28 cellular contexts compared by ENCODE assay signal in genomic region chr7:90916319-90916718, GRCh38.
"Had no signal": no experiment of that assay in that cellular context is flagged by ENCODE, and none has a peak within 500 bp of the region (broad histone marks: within the 10 kb centered on the region; RNA-seq: fewer than 3 reads in every experiment).

No MANE protein-coding gene starts in this region.

- H3K27ac Mint-ChIP-seq: immature natural killer cell; naive thymus-derived CD4-positive, alpha-beta T cell; natural killer cell treated with Interleukin-12 subunit alpha and Interleukin-12 subunit beta and Interleukin-15 and Interleukin-18, amount 100 ng/mL, for 72 hours; progenitor cell of endocrine pancreas; stimulated activated naive B cell treated with anti-CD40 and anti-IgM and Interleukin-4, amounts not matched to agents 10 μg/mL and 1 μg/mL and 100 μg/mL, for 72 hours had no signal

- H3K27ac ChIP-seq: left lung, lower lobe of right lung, ovary, right atrium auricular region, skin epidermis, stomach, testis, thyroid gland, transverse colon, upper lobe of left lung had no signal

- H3K4me3 Mint-ChIP-seq: immature natural killer cell; naive thymus-derived CD4-positive, alpha-beta T cell; natural killer cell treated with Interleukin-12 subunit alpha and Interleukin-12 subunit beta and Interleukin-15 and Interleukin-18, amount 100 ng/mL, for 72 hours; stimulated activated naive B cell treated with anti-CD40 and anti-IgM and Interleukin-4, amounts not matched to agents 10 μg/mL and 1 μg/mL and 100 μg/mL, for 72 hours had no signal

- H3K27me3 Mint-ChIP-seq: naive thymus-derived CD4-positive, alpha-beta T cell; natural killer cell treated with Interleukin-12 subunit alpha and Interleukin-12 subunit beta and Interleukin-15 and Interleukin-18, amount 100 ng/mL, for 72 hours; progenitor cell of endocrine pancreas; stimulated activated naive B cell treated with anti-CD40 and anti-IgM and Interleukin-4, amounts not matched to agents 10 μg/mL and 1 μg/mL and 100 μg/mL, for 72 hours had no signal

- H3K9me3 ChIP-seq: left lung, lower lobe of right lung, mucosa of descending colon, ovary, right atrium auricular region, stomach, testis, thyroid gland, transverse colon, upper lobe of left lung had no signal

- H3K36me3 Mint-ChIP-seq: immature natural killer cell; naive thymus-derived CD4-positive, alpha-beta T cell; natural killer cell treated with Interleukin-12 subunit alpha and Interleukin-12 subunit beta and Interleukin-15 and Interleukin-18, amount 100 ng/mL, for 72 hours had no signal

- H3K4me1 ChIP-seq: left lung, lower lobe of right lung, right atrium auricular region, stomach, testis, thyroid gland, transverse colon, upper lobe of left lung had no signal

- ATAC-seq: left colon; left lung; lower lobe of right lung; mucosa of descending colon; naive thymus-derived CD4-positive, alpha-beta T cell; natural killer cell treated with Interleukin-12 subunit alpha and Interleukin-12 subunit beta and Interleukin-15 and Interleukin-18, amount 100 ng/mL, for 72 hours; sciatic nerve; stimulated activated naive B cell treated with anti-CD40 and anti-IgM and Interleukin-4, amounts not matched to agents 10 μg/mL and 1 μg/mL and 100 μg/mL, for 72 hours; stimulated activated naive CD8-positive, alpha-beta T cell treated with anti-CD3 and anti-CD28 coated beads, Interleukin-15, Interleukin-2, amounts not matched to agents 100 U/mL and 50 U/mL, for 24 hours had no signal

- H3K36me3 ChIP-seq: left lung, lower lobe of right lung, ovary, right atrium auricular region, stomach, thyroid gland, transverse colon, upper lobe of left lung had no signal

- H3K4me3 ChIP-seq: left lung, lower lobe of right lung, mucosa of descending colon, ovary, right atrium auricular region, skin epidermis, stomach, testis, thyroid gland, transverse colon, upper lobe of left lung had no signal

- H3K4me1 Mint-ChIP-seq: immature natural killer cell; naive thymus-derived CD4-positive, alpha-beta T cell had no signal

- FAIRE-seq: islet of Langerhans had no signal

- H3K27me3 ChIP-seq: left lung, ovary, right atrium auricular region, stomach, testis, thyroid gland, transverse colon, upper lobe of left lung had no signal

- H3K9me3 Mint-ChIP-seq: natural killer cell treated with Interleukin-12 subunit alpha and Interleukin-12 subunit beta and Interleukin-15 and Interleukin-18, amount 100 ng/mL, for 72 hours; stimulated activated naive B cell treated with anti-CD40 and anti-IgM and Interleukin-4, amounts not matched to agents 10 μg/mL and 1 μg/mL and 100 μg/mL, for 72 hours had no signal

- DNase-seq: hippocampal formation; immature natural killer cell; kidney; left colon; left lung; lower lobe of right lung; mammary epithelial cell; midbrain; mucosa of descending colon; naive thymus-derived CD4-positive, alpha-beta T cell; ovary; stimulated activated CD4-positive, alpha-beta T cell treated with anti-CD3 and anti-CD28 coated beads, Interleukin-12 subunit alpha, Interleukin-12 subunit beta, amount 100 ng/mL, for 4 hours; stimulated activated CD4-positive, alpha-beta T cell treated with anti-CD3 and anti-CD28 coated beads, Interleukin-15, amount 100 ng/mL, for 24 hours; stimulated activated CD4-positive, alpha-beta T cell treated with anti-CD3 and anti-CD28 coated beads, Interleukin-2, amount 100 ng/mL, for 24 hours; stimulated activated CD4-positive, alpha-beta T cell treated with anti-CD3 and anti-CD28 coated beads, Interleukin-4, amount 100 ng/mL, for 1 hour; stimulated activated naive B cell treated with anti-CD40 and anti-IgM and Interleukin-4, amounts not matched to agents 10 μg/mL and 1 μg/mL and 100 μg/mL, for 72 hours; stimulated activated naive CD8-positive, alpha-beta T cell treated with anti-CD3 and anti-CD28 coated beads, Interleukin-15, Interleukin-2, amounts not matched to agents 100 U/mL and 50 U/mL, for 24 hours; stomach; testis; thyroid gland; transverse colon; upper lobe of left lung had no signal
